In the genomic region with DNA sequence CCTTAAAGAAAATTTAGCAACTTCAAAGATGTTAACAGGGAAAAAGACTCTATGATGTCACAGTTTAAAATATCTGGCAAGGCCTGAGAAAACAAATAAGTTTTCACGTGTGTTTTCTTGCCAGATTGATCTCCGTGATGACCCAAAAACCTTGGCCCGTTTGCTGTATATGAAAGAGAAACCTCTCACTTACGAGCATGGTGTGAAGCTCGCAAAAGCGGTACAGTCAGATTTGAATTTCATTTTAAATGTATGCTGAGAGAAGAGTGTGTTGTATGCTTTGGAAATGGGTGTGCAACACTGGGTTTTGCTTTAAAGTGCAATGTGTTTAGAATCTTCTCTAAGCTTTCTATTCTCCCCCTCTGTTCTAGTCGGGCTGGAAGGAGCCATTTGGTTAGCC, we compare ENCODE assay signal across 1 cellular context.
TF ChIP-seq lines count a peak whose summit lies in the region.

No MANE protein-coding gene starts in this region.

TF ChIP-seq in GM12878, 131 proteins besides CTCF, POLR2A, EP300 and RAD21 (continued from another document):
- TF ChIP-seq ATF2 (IDR thresholded peaks at IDR 0.05; ENCODE audit: low read length) (peak; percentile 32; the same call in 1 of the 2 replicates), NFYA (IDR thresholded peaks at IDR 0.05; ENCODE audit: borderline replicate concordance, low read depth, low read length) (no peak), CREM (IDR thresholded peaks at IDR 0.05; ENCODE audit: low read depth) (peak; percentile 16; the same call in 1 of the 2 replicates), RUNX3 (IDR thresholded peaks at IDR 0.05; ENCODE audit: low read length) (peak; percentile 42), FOXM1 (IDR thresholded peaks at IDR 0.05; ENCODE audit: low read depth, low read length) (peak; percentile 35; the same call in 1 of the 2 replicates), CREB1 (IDR thresholded peaks at IDR 0.05; ENCODE audit: low read depth) (peak; percentile 59)
